2 cellular contexts compared by ENCODE assay signal in genomic region chr1:99297923-99298322, GRCh38.
TF ChIP-seq lines count a peak whose summit lies in the region.

No MANE protein-coding gene starts in this region.

TF ChIP-seq in K562, 482 proteins besides CTCF, POLR2A, EP300 and RAD21 (continued from another document):
- TF ChIP-seq PBX2 (CRISPR knock-in tag; IDR thresholded peaks at IDR 0.05; ENCODE audit: low read depth) (no peak), PBX2 (tag; conservative IDR thresholded peaks at IDR 0.05; ENCODE audit: low read depth) (0 out of 2 replicates have a peak, but pooled peaks have one; percentile 15)

TF ChIP-seq in SK-N-SH, 30 proteins besides CTCF, POLR2A, EP300 and RAD21 (continued from another document):
- TF ChIP-seq REST (IDR thresholded peaks at IDR 0.05; ENCODE audit: low read depth, low read length) (no peak), FOSL2 (IDR thresholded peaks at IDR 0.05; ENCODE audit: borderline replicate concordance, low read depth) (no peak), ZBTB33 (IDR thresholded peaks at IDR 0.05; ENCODE audit: borderline replicate concordance, low read depth) (no peak), RCOR1 (IDR thresholded peaks at IDR 0.05; ENCODE audit: low read length) (no peak), PBX3 (IDR thresholded peaks at IDR 0.05) (no peak), FOXM1 (IDR thresholded peaks at IDR 0.05; ENCODE audit: low read depth) (no peak), JUND (IDR thresholded peaks at IDR 0.05) (no peak), MEF2A (IDR thresholded peaks at IDR 0.05; ENCODE audit: borderline replicate concordance, low read depth) (no peak), SMC3 (IDR thresholded peaks at IDR 0.05; ENCODE audit: low read depth, low read length) (no peak), EZH2phosphoT487 (IDR thresholded peaks at IDR 0.05; ENCODE audit: borderline replicate concordance, low read depth) (no peak), NRF1 (IDR thresholded peaks at IDR 0.05; ENCODE audit: low read depth, low read length) (no peak), TEAD4 (IDR thresholded peaks at IDR 0.05; ENCODE audit: borderline replicate concordance, insufficient read depth) (no peak), MAX (IDR thresholded peaks at IDR 0.05; ENCODE audit: low read depth) (no peak), SIN3A (IDR thresholded peaks at IDR 0.05; ENCODE audit: borderline replicate concordance, low read depth, low read length) (no peak), MXI1 (IDR thresholded peaks at IDR 0.05; ENCODE audit: low read depth, low read length) (no peak), GABPA (IDR thresholded peaks at IDR 0.05; ENCODE audit: low read depth) (no peak)
